Comparison of ENCODE assay signal across 9 cellular contexts in the genomic region with DNA sequence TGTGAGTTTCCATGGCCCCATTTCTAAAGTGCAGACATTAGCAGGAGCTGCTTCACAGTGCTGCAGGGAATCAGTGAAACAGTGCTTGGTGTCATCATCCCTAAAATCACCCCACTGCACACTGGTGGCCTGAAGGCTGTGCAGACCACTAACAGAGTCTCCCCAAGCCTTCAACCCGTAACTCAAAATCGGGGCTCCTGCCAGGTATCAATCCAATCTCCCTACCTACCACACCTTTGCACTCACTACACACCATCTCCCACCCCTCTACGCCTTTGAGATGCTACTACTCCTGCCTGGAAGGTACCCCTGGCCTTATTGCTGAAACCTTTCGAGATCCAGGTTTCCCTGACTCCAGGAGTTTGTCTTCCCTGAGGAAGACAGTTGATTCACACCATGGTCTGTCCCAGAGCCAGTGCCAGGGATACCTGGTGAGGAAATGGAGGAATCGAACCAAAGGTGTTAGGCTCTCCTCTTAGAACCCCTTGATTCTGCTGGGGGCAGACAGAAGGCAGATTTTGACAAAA. TPM values are rescaled to one million over a fixed set of nuclear protein-coding genes. Genes with fewer than 3 reads are reported as not detected.
A peak's percentile ranks its signal among the peaks of the same experiment; 100 is the strongest.
DNase-seq lines count a peak whose midpoint lies in the region; ATAC-seq and TF ChIP-seq lines count a peak whose summit lies in the region.
"Had no signal": no experiment of that assay in that cellular context is flagged by ENCODE, and none has a peak within 500 bp of the region (broad histone marks: within the 10 kb centered on the region; RNA-seq: fewer than 3 reads in every experiment).

No MANE protein-coding gene starts in this region.

- H3K9ac ChIP-seq in endodermal cell (ENCODE audit: extremely low read depth, low read length, poor library complexity, severe bottlenecking), result no peak overlapping the region

- peaks cover 60% of the 10 kb centered on the region for H3K79me2 ChIP-seq in GM23338 (replicated peaks; ENCODE audit: insufficient read depth)

- H3K27me3 ChIP-seq in GM23338 (ENCODE audit: insufficient read depth) (no peaks in the 10 kb centered on the region), RWPE2 (ENCODE audit: insufficient read depth, poor library complexity, severe bottlenecking) (no peaks in the 10 kb centered on the region), endodermal cell (ENCODE audit: control insufficient read depth, insufficient read depth, low read length, poor library complexity, severe bottlenecking) (no peaks in the 10 kb centered on the region)

- H3K27ac ChIP-seq in GM23338 (ENCODE audit: low read depth), result peak overlapping the region; percentile 88
- peak overlapping the region; percentile 99 for H3K27ac ChIP-seq in RWPE2 (ENCODE audit: poor library complexity, severe bottlenecking)
- H3K27ac ChIP-seq in endodermal cell (ENCODE audit: low read depth, low read length), result no peak overlapping the region

- H3K9me3 Mint-ChIP-seq in GM23338 (no peaks in the 10 kb centered on the region), endodermal cell (no peaks in the 10 kb centered on the region)

- H3K36me3 Mint-ChIP-seq in GM23338 (ENCODE audit: low read depth), result peaks cover 90% of the 10 kb centered on the region
- peaks cover 46% of the 10 kb centered on the region for H3K36me3 Mint-ChIP-seq in endodermal cell (ENCODE audit: low read depth)

- peaks cover 49% of the 10 kb centered on the region for H3F3A ChIP-seq in GM23338 (replicated peaks; ENCODE audit: low read depth)

- TF ChIP-seq CTCF in GM23338 (conservative IDR thresholded peaks at IDR 0.05; ENCODE audit: low read depth in 2 of 2), result no peak
- no peak for TF ChIP-seq CTCF in RWPE2 (IDR thresholded peaks at IDR 0.05; ENCODE audit: poor library complexity, severe bottlenecking)
- no peak for TF ChIP-seq CTCF in endodermal cell (conservative IDR thresholded peaks at IDR 0.05)

- H3K36me3 ChIP-seq in GM23338 (ENCODE audit: insufficient read depth) (peaks cover 48% of the 10 kb centered on the region), RWPE2 (ENCODE audit: low read depth) (peaks cover 90% of the 10 kb centered on the region), endodermal cell (ENCODE audit: control insufficient read depth, insufficient read depth, low read length) (peaks cover 25% of the 10 kb centered on the region)

- no peak for TF ChIP-seq POLR2A in erythroblast (IDR thresholded peaks at IDR 0.05; ENCODE audit: low read length)

- H3K4me2 ChIP-seq in GM23338, result no peak overlapping the region

- H3K9me3 ChIP-seq in RWPE2 (ENCODE audit: severe bottlenecking) (no peaks in the 10 kb centered on the region), endodermal cell (ENCODE audit: control insufficient read depth, low read length) (no peaks in the 10 kb centered on the region)

- DNase-seq in GM23338 (ENCODE audit: low spot score) (no peak), RWPE2 (ENCODE audit: low spot score) (no peak), endodermal cell (peak; percentile 44), erythroblast (lab: John Stamatoyannopoulos, UW) (no peak), OCI-M2 (lab: John Stamatoyannopoulos, UW; ENCODE audit: unreplicated experiment) (no peak)
- peak; percentile 23 for DNase-seq in stimulated activated CD8-positive, alpha-beta memory T cell treated with anti-CD3 and anti-CD28 coated beads, Interleukin-4, amount 100 ng/mL, for 48 hours
- DNase-seq in stimulated activated CD4-positive, alpha-beta T cell treated with anti-CD3 and anti-CD28 coated beads, Interleukin-4, amount 100 ng/mL, for 1 hour, result no peak
- DNase-seq: anterior cingulate cortex had no signal

- H3K4me3 ChIP-seq in GM23338, result no peak overlapping the region
- H3K4me3 ChIP-seq in RWPE2 (ENCODE audit: severe bottlenecking), result no peak overlapping the region
- no peak overlapping the region for H3K4me3 ChIP-seq in endodermal cell (ENCODE audit: low read length)
- H3K4me3 ChIP-seq: lung had no signal

- H2AFZ ChIP-seq in GM23338, result no peak overlapping the region

- H3K4me1 ChIP-seq in GM23338 (ENCODE audit: insufficient read depth), result peaks cover 41% of the 10 kb centered on the region
- H3K4me1 ChIP-seq in RWPE2 (ENCODE audit: insufficient read depth, poor library complexity, severe bottlenecking), result peaks cover 61% of the 10 kb centered on the region
- no peaks in the 10 kb centered on the region for H3K4me1 ChIP-seq in endodermal cell (ENCODE audit: control insufficient read depth, insufficient read depth, low read length)

- H3K27ac Mint-ChIP-seq in GM23338 (peak overlapping the region; percentile 66; the same call in 1 of the 2 replicates), endodermal cell (peak overlapping the region; percentile 16)

- ATAC-seq in GM23338 (no peak), RWPE2 (ENCODE audit: low read depth) (no peak)

- H3K4me1 Mint-ChIP-seq in GM23338 (peaks cover 63% of the 10 kb centered on the region), endodermal cell (peaks cover 9% of the 10 kb centered on the region)

- H3K27me3 Mint-ChIP-seq in GM23338 (ENCODE audit: insufficient read depth, low read depth, poor library complexity), result peaks cover 24% of the 10 kb centered on the region
- H3K27me3 Mint-ChIP-seq in endodermal cell (ENCODE audit: insufficient read depth), result no peaks in the 10 kb centered on the region

- no peaks in the 10 kb centered on the region for H3K9me2 ChIP-seq in GM23338 (ENCODE audit: insufficient read depth)

- no peak overlapping the region; the same call in 2 of the 3 replicates for H3K4me3 Mint-ChIP-seq in GM23338
- H3K4me3 Mint-ChIP-seq in endodermal cell, result no peak overlapping the region

- peaks cover 47% of the 10 kb centered on the region for H4K20me1 ChIP-seq in GM23338 (replicated peaks; ENCODE audit: insufficient read depth)

- WGBS in endodermal cell (ENCODE audit: insufficient coverage in 1 of 2, insufficient read length in 1 of 2), 2 experiments, result 90 to 91% methylated on average over 2 to 5 of the region's 5 CpGs

TF ChIP-seq in GM23338, 12 proteins besides CTCF, POLR2A, EP300 and RAD21:
- TF ChIP-seq ZNF331 (CRISPR knock-in tag; IDR thresholded peaks at IDR 0.05; ENCODE audit: low read depth) (no peak), JUNB (IDR thresholded peaks at IDR 0.05; ENCODE audit: unreplicated experiment) (no peak), ZNF114 (CRISPR knock-in tag; IDR thresholded peaks at IDR 0.05) (no peak)
- TF ChIP-seq, protein P1, sequence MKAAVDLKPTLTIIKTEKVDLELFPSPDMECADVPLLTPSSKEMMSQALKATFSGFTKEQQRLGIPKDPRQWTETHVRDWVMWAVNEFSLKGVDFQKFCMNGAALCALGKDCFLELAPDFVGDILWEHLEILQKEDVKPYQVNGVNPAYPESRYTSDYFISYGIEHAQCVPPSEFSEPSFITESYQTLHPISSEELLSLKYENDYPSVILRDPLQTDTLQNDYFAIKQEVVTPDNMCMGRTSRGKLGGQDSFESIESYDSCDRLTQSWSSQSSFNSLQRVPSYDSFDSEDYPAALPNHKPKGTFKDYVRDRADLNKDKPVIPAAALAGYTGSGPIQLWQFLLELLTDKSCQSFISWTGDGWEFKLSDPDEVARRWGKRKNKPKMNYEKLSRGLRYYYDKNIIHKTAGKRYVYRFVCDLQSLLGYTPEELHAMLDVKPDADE (IDR thresholded peaks at IDR 0.05), result no peak

RNA-seq across cellular contexts. Expression of a gene that starts 25.5 kb away (rescaled TPM):
- total RNA-seq in GM23338 (2014; rRNA removed; shearing (Covaris generic)), result 305 and 479 TPM in 2 replicates
- 63.9 and 66.1 TPM in 2 replicates for polyA plus RNA-seq in GM23338 (2016; fragmentation: Nextera tagmentation; extraction: Ambion mirVana)
- 10 to 100 TPM; 42.5 to 69.7 TPM for total RNA-seq in endodermal cell
- 172 TPM for polyA plus RNA-seq in endodermal cell (2013, experiment 1 of 2)
- 136 TPM for polyA plus RNA-seq in endodermal cell (2013, experiment 2 of 2)

Comparison
In these comparisons a context has a peak if more than half of its experiments do, and no peak if none do; other contexts are left out.
1. DNase-seq: peak in endodermal cell (single experiment) and stimulated activated CD8-positive, alpha-beta memory T cell treated with anti-CD3 and anti-CD28 coated beads, Interleukin-4, amount 100 ng/mL, for 48 hours (single experiment); none in GM23338 (single experiment), RWPE2 (single experiment), erythroblast (0 of 2), stimulated activated CD4-positive, alpha-beta T cell treated with anti-CD3 and anti-CD28 coated beads, Interleukin-4, amount 100 ng/mL, for 1 hour (single experiment) and OCI-M2 (single experiment).